ENCODE assay signal across 2 cellular contexts in genomic region chr1:15992582-15993500, GRCh38.
TF ChIP-seq lines count a peak whose summit lies in the region.

No MANE protein-coding gene starts in this region.

TF ChIP-seq in HEK293, 187 proteins besides CTCF, POLR2A, EP300 and RAD21:
- TF ChIP-seq ZNF133 (tag by site-specific recombination; IDR thresholded peaks at IDR 0.05): no peak
- TF ChIP-seq GLIS1 (tag by site-specific recombination; IDR thresholded peaks at IDR 0.05): peak; percentile 61
- TF ChIP-seq ZNF174 (tag by site-specific recombination; IDR thresholded peaks at IDR 0.05): no peak
- no peak for TF ChIP-seq ZBTB21 (tag by site-specific recombination; IDR thresholded peaks at IDR 0.05)
- no peak for TF ChIP-seq ZNF48 (tag by site-specific recombination; IDR thresholded peaks at IDR 0.05)
- TF ChIP-seq ZNF211 (tag by site-specific recombination; IDR thresholded peaks at IDR 0.05; ENCODE audit: low read depth): no peak
- TF ChIP-seq ZIC2 (tag by site-specific recombination; IDR thresholded peaks at IDR 0.05): peak; percentile 47; the same call in 1 of the 2 replicates
- no peak for TF ChIP-seq OSR2 (tag by site-specific recombination; IDR thresholded peaks at IDR 0.05)

TF ChIP-seq in K562, 482 proteins besides CTCF, POLR2A, EP300 and RAD21:
- no peak for TF ChIP-seq MCM3 (IDR thresholded peaks at IDR 0.05)
- TF ChIP-seq ARID2 (IDR thresholded peaks at IDR 0.05): no peak
- TF ChIP-seq NFIC (IDR thresholded peaks at IDR 0.05): peak; percentile 54
- TF ChIP-seq FOXJ3 (CRISPR knock-in tag; IDR thresholded peaks at IDR 0.05): no peak
- TF ChIP-seq ZNF398 (CRISPR knock-in tag; IDR thresholded peaks at IDR 0.05): no peak
- no peak for TF ChIP-seq ZNF395 (CRISPR knock-in tag; IDR thresholded peaks at IDR 0.05)
- no peak for TF ChIP-seq ATF4 (CRISPR knock-in tag; IDR thresholded peaks at IDR 0.05)
- no peak for TF ChIP-seq REST (CRISPR knock-in tag; IDR thresholded peaks at IDR 0.05; ENCODE audit: low read depth)
- TF ChIP-seq ZBTB11 (CRISPR knock-in tag; IDR thresholded peaks at IDR 0.05): no peak
- no peak for TF ChIP-seq NELFE (IDR thresholded peaks at IDR 0.05; ENCODE audit: insufficient read depth, insufficient read length)
- TF ChIP-seq ZBTB7A (IDR thresholded peaks at IDR 0.05; ENCODE audit: borderline replicate concordance, control insufficient read depth, low read depth, low read length): peak; percentile 33; the same call in 1 of the 2 replicates
